In the genomic region with DNA sequence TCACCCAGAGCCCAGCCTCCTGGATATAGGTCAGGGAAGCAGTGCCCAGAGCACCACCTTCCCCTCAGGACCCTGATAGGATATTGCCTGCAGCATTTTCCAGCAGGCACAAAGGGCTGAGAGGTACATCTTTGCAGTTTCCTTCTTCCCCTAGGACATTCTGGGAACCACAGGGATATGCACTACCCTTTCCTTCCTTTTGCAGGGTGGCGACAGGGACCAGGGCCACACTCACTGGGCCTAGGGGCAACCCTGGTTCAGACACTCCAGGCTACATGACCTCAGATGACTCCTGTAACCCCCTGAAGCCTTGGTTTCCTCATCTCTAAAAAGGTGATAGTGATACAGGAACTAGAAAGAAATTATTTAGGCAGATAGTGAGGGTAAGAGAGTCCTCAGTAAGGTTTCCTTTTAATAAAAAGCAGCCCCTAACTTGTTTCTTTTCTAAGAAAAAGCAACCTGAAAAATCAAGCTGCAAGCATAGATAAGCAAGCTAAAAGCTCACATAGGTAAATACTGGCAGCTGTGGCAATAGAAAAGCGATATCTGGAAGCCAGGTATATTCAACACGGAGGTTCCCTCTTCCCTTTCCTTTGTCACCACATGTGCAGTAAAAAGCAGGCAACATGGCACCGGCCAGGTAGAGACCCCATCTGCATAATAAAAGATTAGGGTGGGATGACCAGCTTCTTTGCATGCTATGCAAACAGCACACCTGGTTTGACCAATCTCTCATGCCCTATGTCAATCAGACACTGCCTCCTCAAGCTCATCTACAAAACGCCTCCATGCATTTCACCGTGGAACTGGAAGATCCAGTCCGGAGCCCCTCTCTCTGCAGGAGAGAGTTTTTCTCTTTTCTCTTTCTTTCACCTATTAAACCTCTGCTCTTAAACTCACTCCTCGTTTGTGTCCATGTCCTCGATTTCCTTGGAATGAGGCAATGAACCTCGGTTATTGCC, we compare ENCODE assay signal across 22 cellular contexts. TPM values are rescaled to one million over a fixed set of nuclear protein-coding genes. Genes with fewer than 3 reads are reported as not detected.
A peak's percentile ranks its signal among the peaks of the same experiment; 100 is the strongest.
DNase-seq lines count a peak whose midpoint lies in the region; ATAC-seq, FAIRE-seq and TF ChIP-seq lines count a peak whose summit lies in the region.
"Had no signal": no experiment of that assay in that cellular context is flagged by ENCODE, and none has a peak within 500 bp of the region (broad histone marks: within the 10 kb centered on the region; RNA-seq: fewer than 3 reads in every experiment).

No MANE protein-coding gene starts in this region.

- no peak overlapping the region; the same call in 1 of the 2 replicates for H2BK15ac ChIP-seq in H1 (ENCODE audit: low read length)

- H2BK5ac ChIP-seq in H1 (ENCODE audit: low read depth, low read length): peak overlapping the region; percentile 61; the same call in 1 of the 2 replicates

- H3K27ac ChIP-seq in H1 (ENCODE audit: low read depth, low read length): peak overlapping the region; percentile 49; the same call in 1 of the 2 replicates
- H3K27ac ChIP-seq in stomach: peak overlapping the region; percentile 66 to 76 (median 74)
- H3K27ac ChIP-seq: ascending aorta, heart left ventricle, lower lobe of right lung, prostate gland, uterus had no signal

- TF ChIP-seq RAD21 in H1 (IDR thresholded peaks at IDR 0.05 in 1 of 2, conservative IDR thresholded peaks at IDR 0.05 in 1 of 2; ENCODE audit: low read depth in 2 of 2, low read length in 2 of 2): no peak

- H4K8ac ChIP-seq in H1 (ENCODE audit: extremely low read depth, insufficient read depth, low read length): no peak overlapping the region; the same call in 1 of the 2 replicates

- H3K14ac ChIP-seq in H1 (ENCODE audit: insufficient read length): no peak overlapping the region

- peak overlapping the region; percentile 28; the same call in 1 of the 2 replicates for H2BK12ac ChIP-seq in H1 (ENCODE audit: low read depth, low read length)

- H3K56ac ChIP-seq in H1 (replicated peaks; ENCODE audit: insufficient read length, low read depth, low read length): peak overlapping the region; percentile 10

- H4K5ac ChIP-seq in H1 (ENCODE audit: insufficient read length, low read depth, low read length): no peak overlapping the region

- no peak overlapping the region for H2AK5ac ChIP-seq in H1 (ENCODE audit: low read depth, low read length)

- H3K9me3 ChIP-seq in H1 (ENCODE audit: insufficient read depth in 2 of 2, low read depth in 1 of 2, low read length in 1 of 2) (no peaks in the 10 kb centered on the region), stomach (no peaks in the 10 kb centered on the region)
- H3K9me3 ChIP-seq: ascending aorta, lower lobe of right lung, prostate gland, SK-N-SH, uterus had no signal

- no peak for TF ChIP-seq CTCF in H1 (IDR thresholded peaks at IDR 0.05; ENCODE audit: control extremely low read depth in 1 of 3, insufficient read depth in 1 of 3, low read depth in 1 of 3, low read length in 3 of 3)
- no peak for TF ChIP-seq CTCF in stomach (IDR thresholded peaks at IDR 0.05)

- no peak for TF ChIP-seq POLR2A in H1 (IDR thresholded peaks at IDR 0.05; ENCODE audit: control extremely low read depth in 1 of 2, low read depth in 2 of 2, low read length in 2 of 2)
- TF ChIP-seq POLR2A in stomach (IDR thresholded peaks at IDR 0.05): no peak

- peak overlapping the region; percentile 15; the same call in 1 of the 2 replicates for H2BK20ac ChIP-seq in H1 (ENCODE audit: low read length)

- peak overlapping the region; percentile 81; the same call in 1 of the 2 replicates for H3K18ac ChIP-seq in H1 (ENCODE audit: extremely low read depth, low read length)

- no peaks in the 10 kb centered on the region for H4K20me1 ChIP-seq in H1 (replicated peaks in 1 of 2; ENCODE audit: control insufficient read depth in 1 of 2, insufficient read depth in 2 of 2, low read length in 2 of 2)

- intact Hi-C loops in stomach (cut with DNase I; ENCODE audit: low total_unique reads): loop anchor here (5.0 kb wide), 1 partner anchor 479 kb away; no protein-coding TSS in a partner anchor

- no peaks in the 10 kb centered on the region for H3K23me2 ChIP-seq in H1 (ENCODE audit: low read depth, low read length)

- H3K27me3 ChIP-seq in H1 (replicated peaks in 1 of 4; ENCODE audit: control insufficient read depth in 3 of 4, extremely low read depth in 1 of 4, insufficient read depth in 3 of 4, low read length in 3 of 4) (no peaks in the 10 kb centered on the region), stomach (no peaks in the 10 kb centered on the region)
- H3K27me3 ChIP-seq: ascending aorta had no signal

- peak overlapping the region; percentile 89 for H4K91ac ChIP-seq in H1 (replicated peaks; ENCODE audit: insufficient read length, low read length)

- no peak overlapping the region for H3K9ac ChIP-seq in H1 (replicated peaks in 1 of 4; ENCODE audit: extremely low read depth in 1 of 4, low read depth in 3 of 4, low read length in 3 of 4)
- H3K9ac ChIP-seq: SK-N-SH had no signal

- peaks cover 2 to 8% (median 7%) of the 10 kb centered on the region in 4 experiments; a peak in 4 of 7 replicates for H3K4me1 ChIP-seq in H1 (replicated peaks in 1 of 4; ENCODE audit: control insufficient read depth in 3 of 4, insufficient read depth in 4 of 4, low read length in 3 of 4)
- H3K4me1 ChIP-seq in stomach: peaks cover 18 to 45% (median 33%) of the 10 kb centered on the region in 4 donors
- H3K4me1 ChIP-seq: ascending aorta, lower lobe of right lung, prostate gland, uterus had no signal

- no peak for ATAC-seq in GM21526 (IDR thresholded peaks at IDR 0.05; ENCODE audit: low FRiP score, unreplicated experiment)
- ATAC-seq: GM12878, heart left ventricle, lower lobe of right lung had no signal

- H2AFZ ChIP-seq in H1 (ENCODE audit: low read length): 0 out of 2 replicates have a peak overlapping the region, but pooled peaks have one; percentile 34

- 55% methylated on average over 9 of the region's 10 CpGs; no CpG with 5 or more reads in 1 of the 2 experiments for WGBS in H1 (ENCODE audit: extremely low coverage in 1 of 2, insufficient coverage in 1 of 2, insufficient read length in 1 of 2, insufficient replicate concordance in 2 of 2, low coverage in 1 of 2, low lambda C conversion rate in 2 of 2, missing lambda C conversion rate in 1 of 2), 2 experiments
- WGBS in stomach, 5 donors: 36 to 55% (median 42%) methylated on average over 10 of the region's 10 CpGs

- H3K4me3 ChIP-seq in H1 (ENCODE audit: extremely low read depth in 1 of 4, insufficient read depth in 2 of 4, low read depth in 3 of 4, low read length in 4 of 4): no peak overlapping the region
- no peak overlapping the region for H3K4me3 ChIP-seq in stomach
- H3K4me3 ChIP-seq: ascending aorta, GM12878, heart left ventricle, lower lobe of right lung, prostate gland, uterus had no signal

- peak overlapping the region; percentile 75 for H3K4ac ChIP-seq in H1 (replicated peaks; ENCODE audit: insufficient read length, low read depth, low read length)

- H3K36me3 ChIP-seq in H1 (ENCODE audit: control insufficient read depth in 2 of 4, insufficient read depth in 4 of 4, low read length in 3 of 4): no peaks in the 10 kb centered on the region
- no peaks in the 10 kb centered on the region for H3K36me3 ChIP-seq in stomach
- H3K36me3 ChIP-seq: ascending aorta, heart left ventricle, lower lobe of right lung, prostate gland, uterus had no signal

- DNase-seq in ELF-1 (ENCODE audit: low read depth, low spot score) (peak; percentile 66), NCI-H2029 treated with DMSO at 0.1 percent for 48 hours (lab: John Stamatoyannopoulos, UW) (peak; percentile 58), H1 (ENCODE audit: low read depth in 1 of 2, low spot score in 2 of 2) (peak in 1 of 2 experiments; percentile 46), stomach (no peak), KBM-7 (no peak), NCI-H345 treated with DMSO at 0.1 percent for 48 hours (lab: John Stamatoyannopoulos, UW; ENCODE audit: unreplicated experiment) (no peak)
- DNase-seq: activated CD4-positive, alpha-beta T cell treated with anti-CD3 and anti-CD28 coated beads, Interleukin-2, amount 10 ng/mL, durations not matched to agents 7 days and 5 days; CD4-positive, alpha-beta T cell; heart left ventricle; Karpas-422; lower lobe of right lung; NCI-H1048; NCI-H2171; SK-N-SH; T-helper 2 cell; uterus had no signal

- no peak overlapping the region for H3K23ac ChIP-seq in H1 (ENCODE audit: insufficient read length)

- CTCF ChIA-PET in H1 (lab: Charles Lee; ENCODE audit: partially characterized antibody): interaction anchor here (0.9 to 3.4 kb wide), 14 partner anchors 7 to 574 kb away, joined by 3 to 29 read pairs (median 4); a partner anchor contains a TSS

- H2BK120ac ChIP-seq in H1 (replicated peaks; ENCODE audit: low read depth, low read length): peak overlapping the region; percentile 73

- no peaks in the 10 kb centered on the region for H3K79me1 ChIP-seq in H1 (ENCODE audit: low read depth, low read length)

- peak; percentile 48 for FAIRE-seq in H1 (lab: Jason Lieb, UNC)
- FAIRE-seq: GM12878 had no signal

- in situ Hi-C loops in KBM-7 (cut with MboI; ENCODE audit: low pct_unique_long_range_greater_than_20kb, low sequenced_read_pairs): no loop called here

- H3K79me2 ChIP-seq in H1 (ENCODE audit: control insufficient read depth in 1 of 2, insufficient read depth in 2 of 2, low read length in 2 of 2): no peaks in the 10 kb centered on the region

- POLR2A ChIA-PET in H1 (lab: Charles Lee; ENCODE audit: partially characterized antibody): interaction anchor here (0.7 to 1.2 kb wide), 4 partner anchors 35 to 661 kb away, joined by 3 to 4 read pairs (median 3); a partner anchor contains a TSS

- TF ChIP-seq EP300 in H1 (IDR thresholded peaks at IDR 0.05; ENCODE audit: borderline replicate concordance in 1 of 2, low read depth in 2 of 2, low read length in 2 of 2) (no peak), stomach (IDR thresholded peaks at IDR 0.05) (no peak)

- H3K4me2 ChIP-seq in H1 (ENCODE audit: insufficient read depth in 1 of 2, low read depth in 2 of 2, low read length in 2 of 2): peak overlapping the region; percentile 24 to 48; a peak in 2 of 4 replicates
- H3K4me2 ChIP-seq: SK-N-SH had no signal

RNA-seq across cellular contexts. Expression of a gene that starts 13.2 kb away (rescaled TPM):
- total RNA-seq in H1 (2021; fragmentation: NEBNext Ultra II Directional; extraction: Animal tissue kit (Norgen Biotek cat#: 25700)): not detected in 2 replicates
- not detected in 2 replicates for polyA plus RNA-seq in H1 (2011; rRNA removed)
- polyA plus RNA-seq in H1 (2011; cell fraction: cytosol; rRNA removed): not detected
- polyA plus RNA-seq in H1 (2011; cell fraction: nucleus; rRNA removed): not detected
- polyA plus RNA-seq in H1 (2012, experiment 1 of 2): not detected in 4 replicates
- not detected for polyA plus RNA-seq in H1 (2012, experiment 2 of 2)
- polyA plus RNA-seq in H1 (2013, experiment 1 of 2): not detected
- not detected for polyA plus RNA-seq in H1 (2013, experiment 2 of 2)
- not detected in 2 replicates for polyA minus RNA-seq in H1 (2011; rRNA and poly(A)+ RNA removed)
- polyA minus RNA-seq in H1 (2011; cell fraction: cytosol; rRNA and poly(A)+ RNA removed): not detected
- not detected for polyA minus RNA-seq in H1 (2011; cell fraction: nucleus; rRNA and poly(A)+ RNA removed)
- total RNA-seq in stomach: not detected
- not detected for polyA plus RNA-seq in stomach
- total RNA-seq: activated CD4-positive, alpha-beta T cell treated with anti-CD3 and anti-CD28 coated beads, Interleukin-2, amount 10 ng/mL, durations not matched to agents 7 days and 5 days; ascending aorta; CD4-positive, alpha-beta T cell; dermis microvascular lymphatic vessel endothelial cell; HT1080; lower lobe of right lung; prostate gland had no signal
- polyA plus RNA-seq: heart left ventricle, SK-N-SH had no signal

RNA-seq across cellular contexts. Expression of a gene that starts 43.2 kb away (rescaled TPM):
- 21.4 and 24.1 TPM in 2 replicates for total RNA-seq in H1 (2021; fragmentation: NEBNext Ultra II Directional; extraction: Animal tissue kit (Norgen Biotek cat#: 25700))
- 11.9 and 22.4 TPM in 2 replicates for polyA plus RNA-seq in H1 (2011; rRNA removed)
- 17.9 TPM for polyA plus RNA-seq in H1 (2011; cell fraction: cytosol; rRNA removed)
- polyA plus RNA-seq in H1 (2011; cell fraction: nucleus; rRNA removed): 13.7 TPM
- 12.6 to 16.1 TPM (median 14.9 TPM) in 4 replicates for polyA plus RNA-seq in H1 (2012, experiment 1 of 2)
- polyA plus RNA-seq in H1 (2012, experiment 2 of 2): 4.4 TPM
- 20.8 TPM for polyA plus RNA-seq in H1 (2013, experiment 1 of 2)
- 22.7 TPM for polyA plus RNA-seq in H1 (2013, experiment 2 of 2)
- polyA minus RNA-seq in H1 (2011; rRNA and poly(A)+ RNA removed): 23.9 and 29.9 TPM in 2 replicates
- 10.2 TPM for polyA minus RNA-seq in H1 (2011; cell fraction: cytosol; rRNA and poly(A)+ RNA removed)
- 28.3 TPM for polyA minus RNA-seq in H1 (2011; cell fraction: nucleus; rRNA and poly(A)+ RNA removed)
- 10 to 100 TPM; 10.3 to 43.9 (median 20.9) TPM for total RNA-seq in stomach
- polyA plus RNA-seq in stomach: 10 to 100 TPM in 1 of 3 donors, 1 to 10 TPM in 2; 5.5 to 22.2 (median 8.0) TPM

Comparison
In these comparisons a context has a peak if more than half of its experiments do, and no peak if none do; other contexts are left out.
1. DNase-seq: peak in ELF-1 (single experiment) and NCI-H2029 treated with DMSO at 0.1 percent for 48 hours (single experiment); none in stomach (single experiment), KBM-7 (single experiment) and NCI-H345 treated with DMSO at 0.1 percent for 48 hours (single experiment).